Comparison of ENCODE assay signal across 1 cellular context in genomic region chr5:95808013-95808685, GRCh38.
TF ChIP-seq lines count a peak whose summit lies in the region.

No MANE protein-coding gene starts in this region.

TF ChIP-seq in HepG2, 621 proteins besides CTCF, POLR2A, EP300 and RAD21 (continued from another document):
- TF ChIP-seq ZNF639 (CRISPR knock-in tag; conservative IDR thresholded peaks at IDR 0.05) (no peak), ZNF275 (CRISPR knock-in tag; IDR thresholded peaks at IDR 0.05; ENCODE audit: borderline replicate concordance) (no peak), ZNF678 (CRISPR knock-in tag; IDR thresholded peaks at IDR 0.05) (no peak), CENPBD1 (CRISPR knock-in tag; IDR thresholded peaks at IDR 0.05; ENCODE audit: borderline replicate concordance, low read depth) (no peak), FOXJ3 (CRISPR knock-in tag; IDR thresholded peaks at IDR 0.05; ENCODE audit: borderline replicate concordance) (no peak), ZNF34 (CRISPR knock-in tag; IDR thresholded peaks at IDR 0.05; ENCODE audit: borderline replicate concordance) (no peak), NCOA1 (CRISPR knock-in tag; IDR thresholded peaks at IDR 0.05) (no peak), NONO (IDR thresholded peaks at IDR 0.05) (no peak), NONO (CRISPR knock-in tag; conservative IDR thresholded peaks at IDR 0.05) (no peak)
